9 cellular contexts compared by ENCODE assay signal in genomic region chr11:3164540-3165151, GRCh38. TPM values are rescaled to one million over a fixed set of nuclear protein-coding genes. Genes with fewer than 3 reads are reported as not detected.
DNase-seq lines count a peak whose midpoint lies in the region; ATAC-seq and TF ChIP-seq lines count a peak whose summit lies in the region.
"Had no signal": no experiment of that assay in that cellular context is flagged by ENCODE, and none has a peak within 500 bp of the region (broad histone marks: within the 10 kb centered on the region; RNA-seq: fewer than 3 reads in every experiment).

No MANE protein-coding gene starts in this region.

- H3K36me3 ChIP-seq in HUES48 (ENCODE audit: control insufficient read depth, insufficient read depth, low read length), result no peaks in the 10 kb centered on the region
- no peaks in the 10 kb centered on the region for H3K36me3 ChIP-seq in iPS-20b (ENCODE audit: insufficient read depth, low read depth, low read length)
- no peaks in the 10 kb centered on the region for H3K36me3 ChIP-seq in spleen

- intact Hi-C loops in spleen (cut with DNase I; ENCODE audit: low total_unique reads), result no loop called here

- no peak overlapping the region for H3K27ac ChIP-seq in HUES48 (ENCODE audit: low read depth, low read length)
- no peak overlapping the region for H3K27ac ChIP-seq in iPS-20b (ENCODE audit: low read length)
- H3K27ac ChIP-seq in spleen, result peak overlapping the region in 7 of 8 donors; percentile 63 to 87 (median 80)

- H3K27me3 ChIP-seq in HUES48 (ENCODE audit: control insufficient read depth, insufficient read depth, low read length) (peaks cover 53% of the 10 kb centered on the region), iPS-20b (ENCODE audit: insufficient read depth, low read length) (peaks cover 80% of the 10 kb centered on the region), spleen (replicated peaks in 1 of 7) (peaks cover 0 to 65% (median 6%) of the 10 kb centered on the region in 7 donors)

- in situ Hi-C loops in astrocyte of the cerebellum (cut with HindIII; ENCODE audit: low sequenced_read_pairs), result no loop called here

- no peak for ATAC-seq in HG03159 (IDR thresholded peaks at IDR 0.05; ENCODE audit: unreplicated experiment)

- H3K4me3 ChIP-seq in HUES48 (ENCODE audit: low read depth, low read length), result peak overlapping the region; percentile 49
- peak overlapping the region; percentile 89 for H3K4me3 ChIP-seq in astrocyte of the cerebellum (ENCODE audit: low read depth, low read length)
- peak overlapping the region; percentile 78 for H3K4me3 ChIP-seq in iPS-20b (ENCODE audit: low read length)
- peak overlapping the region; percentile 44 to 85 (median 62) for H3K4me3 ChIP-seq in spleen

- TF ChIP-seq CTCF in astrocyte of the cerebellum (IDR thresholded peaks at IDR 0.05; ENCODE audit: low read depth, low read length, missing control alignments), result no peak
- no peak for TF ChIP-seq CTCF in spleen (IDR thresholded peaks at IDR 0.05 in 8 of 11, conservative IDR thresholded peaks at IDR 0.05 in 3 of 11)

- H3K4me1 ChIP-seq in HUES48 (ENCODE audit: control insufficient read depth, insufficient read depth, low read length) (peaks cover 27% of the 10 kb centered on the region), iPS-20b (ENCODE audit: insufficient read depth, low read length) (peaks cover 7% of the 10 kb centered on the region; the same call in 1 of the 2 replicates), spleen (peaks cover 0 to 89% (median 55%) of the 10 kb centered on the region in 6 donors)

- TF ChIP-seq POLR2A in spleen (IDR thresholded peaks at IDR 0.05), result no peak

- no peaks in the 10 kb centered on the region for H3K9me3 ChIP-seq in HUES48 (ENCODE audit: control insufficient read depth, insufficient read depth, low read length)
- H3K9me3 ChIP-seq in iPS-20b (ENCODE audit: insufficient read depth, low read depth, low read length), result no peaks in the 10 kb centered on the region
- no peaks in the 10 kb centered on the region for H3K9me3 ChIP-seq in spleen

- WGBS in spleen, 5 donors, result 0 to 2% (median 1%) methylated on average over 3 to 46 of the region's 46 CpGs

- H3K9ac ChIP-seq in HUES48 (ENCODE audit: low read depth, low read length) (no peak overlapping the region), iPS-20b (ENCODE audit: low read depth, low read length) (peak overlapping the region; percentile 13; the same call in 1 of the 2 replicates)

- DNase-seq in astrocyte of the cerebellum (ENCODE audit: low read depth), result no peak
- peak; percentile 77 for DNase-seq in spleen
- no peak for DNase-seq in NCI-H1436 (lab: John Stamatoyannopoulos, UW)
- no peak for DNase-seq in activated CD4-positive, alpha-beta T cell treated with anti-CD3 and anti-CD28 coated beads, Interleukin-2, amount 50 U/mL, for 48 hours
- no peak for DNase-seq in NOMO-1 treated with dmso at 0.1 percent for 144 hours (lab: John Stamatoyannopoulos, UW; ENCODE audit: unreplicated experiment)

RNA-seq across cellular contexts. Expression of gene OSBPL5, which starts 0.5 kb away (rescaled TPM):
- total RNA-seq in spleen, result 10 to 100 TPM; 37.2 to 91.2 (median 73.3) TPM
- 10 to 100 TPM in 2 of 3 donors, 1 to 10 TPM in 1; 5.1 to 21.6 (median 10.7) TPM for polyA plus RNA-seq in spleen

RNA-seq across cellular contexts. Expression of gene MRGPRG, which starts 54.0 kb away (rescaled TPM):
- not detected for total RNA-seq in spleen
- not detected for polyA plus RNA-seq in spleen
- total RNA-seq: frontal cortex had no signal

Comparison
In these comparisons a context has a peak if more than half of its experiments do, and no peak if none do; other contexts are left out.
1. H3K27ac ChIP-seq: peak in spleen (7 of 8); none in HUES48 (single experiment) and iPS-20b (single experiment).
2. Peak in every context shown above with its lines, with median percentiles within 50 percentile points of each other: H3K4me3 ChIP-seq.